ENCODE assay signal across 8 cellular contexts in the genomic region with DNA sequence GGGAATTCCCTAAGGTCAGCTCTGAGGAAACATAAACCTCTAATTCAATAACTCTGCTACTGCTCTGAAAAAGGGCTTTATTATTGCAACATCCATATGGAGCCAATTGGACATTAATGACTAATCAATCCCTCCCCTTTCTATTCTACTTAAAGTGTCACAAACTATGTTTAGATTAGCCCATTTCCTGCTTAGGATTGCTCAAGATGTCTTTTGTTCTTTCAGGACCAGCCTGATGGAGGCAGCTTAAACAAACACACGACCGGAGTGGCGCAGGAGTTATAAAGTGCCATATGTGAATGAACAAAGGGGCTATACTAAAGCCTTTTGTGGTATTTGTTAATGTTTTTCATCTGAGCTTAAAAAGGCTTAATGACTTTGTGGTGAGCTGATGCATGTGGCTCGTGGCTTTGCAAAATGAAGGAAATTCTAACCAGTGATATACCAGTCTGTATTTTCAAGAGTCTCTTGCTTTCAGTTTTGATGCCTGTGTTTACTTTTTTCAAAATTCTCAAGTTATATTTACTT.
DNase-seq lines count a peak whose midpoint lies in the region; ATAC-seq and TF ChIP-seq lines count a peak whose summit lies in the region.

No MANE protein-coding gene starts in this region.

- TF ChIP-seq CTCF in PC-3 (conservative IDR thresholded peaks at IDR 0.05; ENCODE audit: low read depth, low read length) = no peak
- no peak for TF ChIP-seq CTCF in fibroblast of the aortic adventitia (IDR thresholded peaks at IDR 0.05; ENCODE audit: insufficient read depth, low read length)
- no peak for TF ChIP-seq CTCF in type B pancreatic cell (conservative IDR thresholded peaks at IDR 0.05)

- H3K4me3 ChIP-seq in PC-3 (ENCODE audit: low read length) (no peak overlapping the region), fibroblast of the aortic adventitia (ENCODE audit: low read depth, low read length) (no peak overlapping the region)

- H3K27ac Mint-ChIP-seq in type B pancreatic cell = peak overlapping the region; percentile 69
- H3K27ac Mint-ChIP-seq in activated CD4-positive, alpha-beta T cell treated with anti-CD3 and anti-CD28 coated beads for 36 hours = no peak overlapping the region

- H2AFZ ChIP-seq in PC-3 (ENCODE audit: low read length) = no peak overlapping the region

- no peak overlapping the region for H3K9ac ChIP-seq in PC-3 (ENCODE audit: low read length)

- H3K36me3 Mint-ChIP-seq in type B pancreatic cell = peaks cover 4% of the 10 kb centered on the region
- no peaks in the 10 kb centered on the region for H3K36me3 Mint-ChIP-seq in activated CD4-positive, alpha-beta T cell treated with anti-CD3 and anti-CD28 coated beads for 36 hours (ENCODE audit: low read depth)

- DNase-seq in AG20443 (ENCODE audit: low spot score) (peak; percentile 48), HuH-7 (ENCODE audit: low spot score) (peak; percentile 19), PC-3 (peak; percentile 30), fibroblast of the aortic adventitia (ENCODE audit: low read depth) (peak; percentile 92), type B pancreatic cell (ENCODE audit: extremely low spot score, unreplicated experiment) (no peak)
- DNase-seq in activated CD4-positive, alpha-beta T cell treated with anti-CD3 and anti-CD28 coated beads for 36 hours = no peak
- no peak for DNase-seq in activated T-cell treated with anti-CD3 and anti-CD28 coated beads, Interleukin-2, amount 50 U/mL, for 48 hours

- H3K9me3 Mint-ChIP-seq in type B pancreatic cell = no peaks in the 10 kb centered on the region
- H3K9me3 Mint-ChIP-seq in activated CD4-positive, alpha-beta T cell treated with anti-CD3 and anti-CD28 coated beads for 36 hours (ENCODE audit: low read depth) = no peaks in the 10 kb centered on the region

- peaks cover 21% of the 10 kb centered on the region for H3K4me1 Mint-ChIP-seq in type B pancreatic cell (ENCODE audit: unreplicated experiment)
- H3K4me1 Mint-ChIP-seq in activated CD4-positive, alpha-beta T cell treated with anti-CD3 and anti-CD28 coated beads for 36 hours = no peaks in the 10 kb centered on the region

- H4K20me1 ChIP-seq in PC-3 (ENCODE audit: low read length) = no peaks in the 10 kb centered on the region

- H3F3A ChIP-seq in PC-3 (ENCODE audit: low read length, unreplicated experiment) = no peaks in the 10 kb centered on the region

- ATAC-seq in PC-3 (no peak), HG02870 (IDR thresholded peaks at IDR 0.05; ENCODE audit: unreplicated experiment) (no peak)
- ATAC-seq in activated CD4-positive, alpha-beta T cell treated with anti-CD3 and anti-CD28 coated beads for 36 hours = no peak

- no peak overlapping the region for H3K27ac ChIP-seq in PC-3 (ENCODE audit: low read length)

- H3K27me3 ChIP-seq in PC-3 (ENCODE audit: low read length) = no peaks in the 10 kb centered on the region

- H3K79me2 ChIP-seq in PC-3 (ENCODE audit: low read length) = no peaks in the 10 kb centered on the region

- POLR2A ChIA-PET in PC-3 (lab: Charles Lee; ENCODE audit: unreplicated experiment) = no interaction called here
- POLR2A ChIA-PET in activated CD4-positive, alpha-beta T cell treated with anti-CD3 and anti-CD28 coated beads for 36 hours (lab: Charles Lee) = interaction anchor here (0.6 kb wide), 1 partner anchor 95 kb away, joined by 3 read pairs; no protein-coding TSS in a partner anchor

- H3K4me3 Mint-ChIP-seq in type B pancreatic cell = peak overlapping the region; percentile 15
- H3K4me3 Mint-ChIP-seq in activated CD4-positive, alpha-beta T cell treated with anti-CD3 and anti-CD28 coated beads for 36 hours = no peak overlapping the region

- intact Hi-C loops in PC-3 (cut with micrococcal nuclease) = no loop called here
- intact Hi-C loops in activated CD4-positive, alpha-beta T cell treated with anti-CD3 and anti-CD28 coated beads for 36 hours (cut with DNase I, micrococcal nuclease) = no loop called here

- H3K9me2 ChIP-seq in PC-3 (replicated peaks; ENCODE audit: low read length) = no peaks in the 10 kb centered on the region

- CTCF ChIA-PET in PC-3 (lab: Charles Lee) = no interaction called here
- CTCF ChIA-PET in activated CD4-positive, alpha-beta T cell treated with anti-CD3 and anti-CD28 coated beads for 36 hours (lab: Charles Lee) = interaction anchor here (0.5 kb wide), 1 partner anchor 63 kb away, joined by 3 read pairs; no protein-coding TSS in a partner anchor

- no peaks in the 10 kb centered on the region; the same call in 1 of the 2 replicates for H3K9me3 ChIP-seq in PC-3 (ENCODE audit: low read length)

- no peaks in the 10 kb centered on the region for H3K4me1 ChIP-seq in PC-3 (ENCODE audit: insufficient read depth, low read length)

- no TSS peak for BruUV-seq in PC-3 (replicated peaks; lab: Mats Ljungman, UMichigan)

- H3K36me3 ChIP-seq in PC-3 (ENCODE audit: low read depth, low read length) = no peaks in the 10 kb centered on the region

- H3K4me2 ChIP-seq in PC-3 (ENCODE audit: low read length) = peak overlapping the region; percentile 19; the same call in 1 of the 2 replicates

- H3K27me3 Mint-ChIP-seq in type B pancreatic cell = no peaks in the 10 kb centered on the region
- H3K27me3 Mint-ChIP-seq in activated CD4-positive, alpha-beta T cell treated with anti-CD3 and anti-CD28 coated beads for 36 hours = no peaks in the 10 kb centered on the region

Comparison
In these comparisons a context has a peak if more than half of its experiments do, and no peak if none do; other contexts are left out.
1. DNase-seq: peak in AG20443 (single experiment), HuH-7 (single experiment), PC-3 (single experiment) and fibroblast of the aortic adventitia (single experiment); none in type B pancreatic cell (single experiment), activated CD4-positive, alpha-beta T cell treated with anti-CD3 and anti-CD28 coated beads for 36 hours (single experiment) and activated T-cell treated with anti-CD3 and anti-CD28 coated beads, Interleukin-2, amount 50 U/mL, for 48 hours (0 of 2).